18 cellular contexts compared by ENCODE assay signal in genomic region chr11:271316-271715, GRCh38. TPM values are rescaled to one million over a fixed set of nuclear protein-coding genes. Genes with fewer than 3 reads are reported as not detected.
A peak's percentile ranks its signal among the peaks of the same experiment; 100 is the strongest.
DNase-seq lines count a peak whose midpoint lies in the region; ATAC-seq and TF ChIP-seq lines count a peak whose summit lies in the region.
"Had no signal": no experiment of that assay in that cellular context is flagged by ENCODE, and none has a peak within 500 bp of the region (broad histone marks: within the 10 kb centered on the region; RNA-seq: fewer than 3 reads in every experiment).

No MANE protein-coding gene starts in this region.

- POLR2A ChIA-PET in activated CD4-positive, alpha-beta memory T cell treated with anti-CD3 and anti-CD28 coated beads for 36 hours (lab: Charles Lee): no interaction called here

- no peak overlapping the region for H3K4me3 Mint-ChIP-seq in activated CD4-positive, alpha-beta memory T cell treated with anti-CD3 and anti-CD28 coated beads for 36 hours
- H3K4me3 Mint-ChIP-seq in stimulated activated effector memory CD8-positive, alpha-beta T cell treated with anti-CD3 and anti-CD28 coated beads, Interleukin-12 subunit alpha, Interleukin-12 subunit beta, amount 100 ng/mL, for 72 hours: no peak overlapping the region

- intact Hi-C loops in activated CD4-positive, alpha-beta memory T cell treated with anti-CD3 and anti-CD28 coated beads for 36 hours (cut with micrococcal nuclease): no loop called here
- intact Hi-C loops in left colon (cut with DNase I, micrococcal nuclease): no loop called here

- peaks cover under 1 to 15% (median 5%) of the 10 kb centered on the region in 11 experiments; a peak in 16 of 22 replicates for H3K9me3 ChIP-seq in BLaER1 treated with 17β-estradiol and CSF1 and Interleukin-3, amounts not matched to agents 10 nM and 100 nM (replicated peaks in 1 of 11)
- H3K9me3 ChIP-seq in neutrophil: no peaks in the 10 kb centered on the region

- no peaks in the 10 kb centered on the region for H4K20me1 ChIP-seq in BLaER1 treated with 17β-estradiol and CSF1 and Interleukin-3, amounts not matched to agents 10 nM and 100 nM

- H3K27ac ChIP-seq in BLaER1 treated with 17β-estradiol and CSF1 and Interleukin-3, amounts not matched to agents 10 nM and 100 nM: peak overlapping the region; percentile 97 to 100 (median 99)
- H3K27ac ChIP-seq in neutrophil: peak overlapping the region; percentile 100
- H3K27ac ChIP-seq: A549 had no signal

- H3K27me3 Mint-ChIP-seq in activated CD4-positive, alpha-beta memory T cell treated with anti-CD3 and anti-CD28 coated beads for 36 hours: no peaks in the 10 kb centered on the region

- peak; percentile 8 for DNase-seq in activated CD4-positive, alpha-beta memory T cell treated with anti-CD3 and anti-CD28 coated beads for 36 hours
- DNase-seq in left colon: no peak
- DNase-seq in stimulated activated effector memory CD8-positive, alpha-beta T cell treated with anti-CD3 and anti-CD28 coated beads, Interleukin-12 subunit alpha, Interleukin-12 subunit beta, amount 100 ng/mL, for 72 hours (ENCODE audit: low spot score in 2 of 2): no peak
- DNase-seq in stimulated activated CD4-positive, alpha-beta T cell treated with anti-CD3 and anti-CD28 coated beads, Interleukin-2, amount 100 ng/mL, for 24 hours: no peak
- DNase-seq: DMS79, GOT3, KG1, NCI-H1105 treated with DMSO at 0.1 percent for 48 hours, NCI-H187, NCI-H446 treated with DMSO at 0.1 percent for 48 hours, NCI-H748 treated with DMSO at 0.1 percent for 48 hours, Right ventricle myocardium superior had no signal

- no peaks in the 10 kb centered on the region for H3K36me3 ChIP-seq in BLaER1 treated with 17β-estradiol and CSF1 and Interleukin-3, amounts not matched to agents 10 nM and 100 nM
- H3K36me3 ChIP-seq in neutrophil: no peaks in the 10 kb centered on the region

- TF ChIP-seq CTCF in neutrophil (IDR thresholded peaks at IDR 0.05): no peak

- peak overlapping the region in 1 of 10 experiments; percentile 12; a peak in 2 of 20 replicates for H3K4me3 ChIP-seq in BLaER1 treated with 17β-estradiol and CSF1 and Interleukin-3, amounts not matched to agents 10 nM and 100 nM
- no peak overlapping the region for H3K4me3 ChIP-seq in neutrophil (ENCODE audit: low read depth in 1 of 2, low read length in 1 of 2)
- H3K4me3 ChIP-seq: A549 had no signal

- ATAC-seq in left colon (peak; percentile 73), GM21367 (IDR thresholded peaks at IDR 0.05; ENCODE audit: unreplicated experiment) (no peak), GM18861 (IDR thresholded peaks at IDR 0.05; ENCODE audit: unreplicated experiment) (no peak)
- ATAC-seq in stimulated activated effector memory CD8-positive, alpha-beta T cell treated with anti-CD3 and anti-CD28 coated beads, Interleukin-12 subunit alpha, Interleukin-12 subunit beta, amount 100 ng/mL, for 72 hours: no peak
- ATAC-seq: A549 had no signal

- H3K27ac Mint-ChIP-seq in activated CD4-positive, alpha-beta memory T cell treated with anti-CD3 and anti-CD28 coated beads for 36 hours: no peak overlapping the region
- no peak overlapping the region for H3K27ac Mint-ChIP-seq in stimulated activated effector memory CD8-positive, alpha-beta T cell treated with anti-CD3 and anti-CD28 coated beads, Interleukin-12 subunit alpha, Interleukin-12 subunit beta, amount 100 ng/mL, for 72 hours

- peak overlapping the region; percentile 91 to 99 (median 97) for H3K9ac ChIP-seq in BLaER1 treated with 17β-estradiol and CSF1 and Interleukin-3, amounts not matched to agents 10 nM and 100 nM

- peaks cover 5% of the 10 kb centered on the region for H3K9me3 Mint-ChIP-seq in activated CD4-positive, alpha-beta memory T cell treated with anti-CD3 and anti-CD28 coated beads for 36 hours
- H3K9me3 Mint-ChIP-seq in stimulated activated effector memory CD8-positive, alpha-beta T cell treated with anti-CD3 and anti-CD28 coated beads, Interleukin-12 subunit alpha, Interleukin-12 subunit beta, amount 100 ng/mL, for 72 hours: no peaks in the 10 kb centered on the region

- H3K4me1 Mint-ChIP-seq in activated CD4-positive, alpha-beta memory T cell treated with anti-CD3 and anti-CD28 coated beads for 36 hours (ENCODE audit: low read depth): peaks cover 36% of the 10 kb centered on the region
- H3K4me1 Mint-ChIP-seq in stimulated activated effector memory CD8-positive, alpha-beta T cell treated with anti-CD3 and anti-CD28 coated beads, Interleukin-12 subunit alpha, Interleukin-12 subunit beta, amount 100 ng/mL, for 72 hours: peaks cover 38% of the 10 kb centered on the region

- peaks cover 3% of the 10 kb centered on the region for H3K36me3 Mint-ChIP-seq in activated CD4-positive, alpha-beta memory T cell treated with anti-CD3 and anti-CD28 coated beads for 36 hours
- peaks cover 21% of the 10 kb centered on the region for H3K36me3 Mint-ChIP-seq in stimulated activated effector memory CD8-positive, alpha-beta T cell treated with anti-CD3 and anti-CD28 coated beads, Interleukin-12 subunit alpha, Interleukin-12 subunit beta, amount 100 ng/mL, for 72 hours

- CTCF ChIA-PET in activated CD4-positive, alpha-beta memory T cell treated with anti-CD3 and anti-CD28 coated beads for 36 hours (lab: Charles Lee): interaction anchor here (0.7 to 1.3 kb wide), 3 partner anchors 9 to 16 kb away, joined by 3 to 4 read pairs (median 3); no protein-coding TSS in a partner anchor

- peaks cover 37 to 70% (median 47%) of the 10 kb centered on the region in 10 experiments for H3K4me1 ChIP-seq in BLaER1 treated with 17β-estradiol and CSF1 and Interleukin-3, amounts not matched to agents 10 nM and 100 nM
- H3K4me1 ChIP-seq in neutrophil (ENCODE audit: control insufficient read depth in 1 of 2, insufficient read depth in 1 of 2, low read depth in 1 of 2, low read length in 1 of 2): peaks cover 45 to 60% of the 10 kb centered on the region in 2 experiments

- peak overlapping the region; percentile 78 to 100 (median 96) for H3K4me2 ChIP-seq in BLaER1 treated with 17β-estradiol and CSF1 and Interleukin-3, amounts not matched to agents 10 nM and 100 nM
- H3K4me2 ChIP-seq: A549 had no signal

- H3K27me3 ChIP-seq in BLaER1 treated with 17β-estradiol and CSF1 and Interleukin-3, amounts not matched to agents 10 nM and 100 nM: peaks cover 0 to under 1% (median 0%) of the 10 kb centered on the region in 11 experiments; a peak in 1 of 22 replicates
- no peaks in the 10 kb centered on the region for H3K27me3 ChIP-seq in neutrophil

RNA-seq across cellular contexts. Expression of gene NLRP6, which starts 6.9 kb away (rescaled TPM):
- total RNA-seq in activated CD4-positive, alpha-beta memory T cell treated with anti-CD3 and anti-CD28 coated beads for 36 hours: 1 to 10 TPM in 1 of 2 experiments, under 1 TPM in 1; 0.99 to 1.2 TPM
- total RNA-seq in left colon: under 1 TPM; 0.92 TPM
- total RNA-seq: MCF 10A had no signal

RNA-seq across cellular contexts. Expression of gene PGGHG, which starts 17.6 kb away (rescaled TPM):
- total RNA-seq in activated CD4-positive, alpha-beta memory T cell treated with anti-CD3 and anti-CD28 coated beads for 36 hours: 10 to 100 TPM; 74.3 to 75.0 TPM
- total RNA-seq in left colon: 10 to 100 TPM; 18.8 to 20.6 TPM

RNA-seq across cellular contexts. Expression of gene IFITM5, which starts 28.0 kb away (rescaled TPM):
- total RNA-seq in activated CD4-positive, alpha-beta memory T cell treated with anti-CD3 and anti-CD28 coated beads for 36 hours: not detected
- not detected for total RNA-seq in left colon
- total RNA-seq: MCF 10A, Right ventricle myocardium superior had no signal

RNA-seq across cellular contexts. Expression of gene PSMD13, which starts 34.5 kb away (rescaled TPM):
- total RNA-seq in activated CD4-positive, alpha-beta memory T cell treated with anti-CD3 and anti-CD28 coated beads for 36 hours: 100 to 1,000 TPM; 210 to 214 TPM
- total RNA-seq in left colon: 100 to 1,000 TPM in 1 of 2 donors, 10 to 100 TPM in 1; 99.5 to 111 TPM

RNA-seq across cellular contexts. Expression of gene SIRT3, which starts 35.2 kb away (rescaled TPM):
- 10 to 100 TPM; 16.1 to 17.6 TPM for total RNA-seq in activated CD4-positive, alpha-beta memory T cell treated with anti-CD3 and anti-CD28 coated beads for 36 hours
- total RNA-seq in left colon: 10 to 100 TPM; 18.8 to 22.3 TPM
